ENCODE assay signal across 1 cellular context in genomic region chr6:154501287-154501868, GRCh38.
TF ChIP-seq lines count a peak whose summit lies in the region.

No MANE protein-coding gene starts in this region.

TF ChIP-seq in HEK293, 187 proteins besides CTCF, POLR2A, EP300 and RAD21 (continued from another document):
- TF ChIP-seq, protein P1, sequence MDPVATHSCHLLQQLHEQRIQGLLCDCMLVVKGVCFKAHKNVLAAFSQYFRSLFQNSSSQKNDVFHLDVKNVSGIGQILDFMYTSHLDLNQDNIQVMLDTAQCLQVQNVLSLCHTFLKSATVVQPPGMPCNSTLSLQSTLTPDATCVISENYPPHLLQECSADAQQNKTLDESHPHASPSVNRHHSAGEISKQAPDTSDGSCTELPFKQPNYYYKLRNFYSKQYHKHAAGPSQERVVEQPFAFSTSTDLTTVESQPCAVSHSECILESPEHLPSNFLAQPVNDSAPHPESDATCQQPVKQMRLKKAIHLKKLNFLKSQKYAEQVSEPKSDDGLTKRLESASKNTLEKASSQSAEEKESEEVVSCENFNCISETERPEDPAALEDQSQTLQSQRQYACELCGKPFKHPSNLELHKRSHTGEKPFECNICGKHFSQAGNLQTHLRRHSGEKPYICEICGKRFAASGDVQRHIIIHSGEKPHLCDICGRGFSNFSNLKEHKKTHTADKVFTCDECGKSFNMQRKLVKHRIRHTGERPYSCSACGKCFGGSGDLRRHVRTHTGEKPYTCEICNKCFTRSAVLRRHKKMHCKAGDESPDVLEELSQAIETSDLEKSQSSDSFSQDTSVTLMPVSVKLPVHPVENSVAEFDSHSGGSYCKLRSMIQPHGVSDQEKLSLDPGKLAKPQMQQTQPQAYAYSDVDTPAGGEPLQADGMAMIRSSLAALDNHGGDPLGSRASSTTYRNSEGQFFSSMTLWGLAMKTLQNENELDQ (tag by site-specific recombination; IDR thresholded peaks at IDR 0.05; ENCODE audit: low read depth) = no peak
- no peak for TF ChIP-seq ZNF433 (tag by site-specific recombination; IDR thresholded peaks at IDR 0.05; ENCODE audit: low read depth)
- TF ChIP-seq ZNF37A (tag by site-specific recombination; IDR thresholded peaks at IDR 0.05) = no peak
- TF ChIP-seq ZNF529 (tag by site-specific recombination; IDR thresholded peaks at IDR 0.05; ENCODE audit: insufficient replicate concordance) = no peak
- peak; percentile 93 for TF ChIP-seq ATF2 (tag by site-specific recombination; IDR thresholded peaks at IDR 0.05; ENCODE audit: low read depth)
- TF ChIP-seq MEIS1 (CRISPR knock-in tag; IDR thresholded peaks at IDR 0.05; ENCODE audit: borderline replicate concordance) = no peak
- no peak for TF ChIP-seq PRDM2 (tag by site-specific recombination; IDR thresholded peaks at IDR 0.05; ENCODE audit: borderline replicate concordance)
- TF ChIP-seq, protein P2, sequence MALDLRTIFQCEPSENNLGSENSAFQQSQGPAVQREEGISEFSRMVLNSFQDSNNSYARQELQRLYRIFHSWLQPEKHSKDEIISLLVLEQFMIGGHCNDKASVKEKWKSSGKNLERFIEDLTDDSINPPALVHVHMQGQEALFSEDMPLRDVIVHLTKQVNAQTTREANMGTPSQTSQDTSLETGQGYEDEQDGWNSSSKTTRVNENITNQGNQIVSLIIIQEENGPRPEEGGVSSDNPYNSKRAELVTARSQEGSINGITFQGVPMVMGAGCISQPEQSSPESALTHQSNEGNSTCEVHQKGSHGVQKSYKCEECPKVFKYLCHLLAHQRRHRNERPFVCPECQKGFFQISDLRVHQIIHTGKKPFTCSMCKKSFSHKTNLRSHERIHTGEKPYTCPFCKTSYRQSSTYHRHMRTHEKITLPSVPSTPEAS (tag by site-specific recombination; IDR thresholded peaks at IDR 0.05) = no peak
- no peak for TF ChIP-seq ZNF510 (tag by site-specific recombination; IDR thresholded peaks at IDR 0.05; ENCODE audit: insufficient replicate concordance)
- TF ChIP-seq ZNF514 (tag by site-specific recombination; IDR thresholded peaks at IDR 0.05) = no peak
- TF ChIP-seq ZNF548 (tag by site-specific recombination; IDR thresholded peaks at IDR 0.05) = no peak
